Comparison of ENCODE assay signal across 17 cellular contexts in the genomic region with DNA sequence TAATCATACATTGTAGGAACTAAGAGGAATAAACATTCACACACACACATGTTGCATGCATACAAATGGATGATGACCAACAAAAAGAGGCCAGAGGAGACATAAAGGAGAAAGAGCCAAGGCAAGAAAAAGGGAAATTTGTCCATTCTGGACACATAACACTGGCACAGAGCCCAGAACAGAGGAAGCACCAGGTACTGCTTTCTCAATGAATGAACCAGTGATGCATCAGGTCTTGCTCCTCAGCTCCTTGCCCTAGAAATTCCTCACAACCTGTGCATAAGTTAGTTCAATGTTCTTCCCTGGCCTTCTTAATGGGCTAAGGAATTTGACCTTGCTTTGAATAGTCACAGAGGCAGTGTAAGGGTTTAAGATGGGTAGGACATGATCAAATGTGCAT.
DNase-seq lines count a peak whose midpoint lies in the region; ATAC-seq and TF ChIP-seq lines count a peak whose summit lies in the region.
"Had no signal": no experiment of that assay in that cellular context is flagged by ENCODE, and none has a peak within 500 bp of the region (broad histone marks: within the 10 kb centered on the region; RNA-seq: fewer than 3 reads in every experiment).

No MANE protein-coding gene starts in this region.

- TF ChIP-seq CTCF in MCF 10A (IDR thresholded peaks at IDR 0.05; ENCODE audit: unreplicated experiment), result no peak
- TF ChIP-seq CTCF in breast epithelium (IDR thresholded peaks at IDR 0.05), result no peak
- no peak for TF ChIP-seq CTCF in left lung (IDR thresholded peaks at IDR 0.05)
- no peak for TF ChIP-seq CTCF in sigmoid colon (IDR thresholded peaks at IDR 0.05)

- CTCF ChIA-PET in MCF 10A (lab: Yijun Ruan, JAX), result no interaction called here

- H3K9me3 ChIP-seq in breast epithelium (no peaks in the 10 kb centered on the region), left lung (no peaks in the 10 kb centered on the region), sigmoid colon (no peaks in the 10 kb centered on the region)
- H3K9me3 ChIP-seq: SJCRH30 had no signal

- H3K4me1 Mint-ChIP-seq in MCF 10A (ENCODE audit: insufficient read depth, unreplicated experiment), result peaks cover 25% of the 10 kb centered on the region
- H3K4me1 Mint-ChIP-seq: B cell had no signal

- H3K27ac ChIP-seq in breast epithelium, result no peak overlapping the region
- no peak overlapping the region for H3K27ac ChIP-seq in left lung
- no peak overlapping the region for H3K27ac ChIP-seq in sigmoid colon
- H3K27ac ChIP-seq: SJCRH30 had no signal

- BruUV-seq in MCF 10A (replicated peaks; lab: Mats Ljungman, UMichigan), result no TSS peak

- intact Hi-C loops in MCF 10A (cut with micrococcal nuclease) (no loop called here), breast epithelium (cut with DNase I; ENCODE audit: low total_unique reads) (no loop called here), left lung (cut with DNase I) (no loop called here), sigmoid colon (cut with DNase I) (no loop called here)

- TF ChIP-seq EP300 in sigmoid colon (IDR thresholded peaks at IDR 0.05), result no peak

- H3K4me3 ChIP-seq in breast epithelium (no peak overlapping the region), left lung (no peak overlapping the region), sigmoid colon (no peak overlapping the region)
- H3K4me3 ChIP-seq: SJCRH30 had no signal

- H3K36me3 ChIP-seq in breast epithelium (no peaks in the 10 kb centered on the region), left lung (no peaks in the 10 kb centered on the region), sigmoid colon (no peaks in the 10 kb centered on the region)
- H3K36me3 ChIP-seq: SJCRH30 had no signal

- no peaks in the 10 kb centered on the region for H3K9me3 Mint-ChIP-seq in MCF 10A (ENCODE audit: unreplicated experiment)

- H3K27me3 Mint-ChIP-seq in MCF 10A (ENCODE audit: insufficient read depth, unreplicated experiment), result no peaks in the 10 kb centered on the region
- H3K27me3 Mint-ChIP-seq: B cell had no signal

- no peaks in the 10 kb centered on the region for H3K36me3 Mint-ChIP-seq in MCF 10A (ENCODE audit: insufficient read depth, unreplicated experiment)
- H3K36me3 Mint-ChIP-seq: CD14-positive monocyte had no signal

- DNase-seq in MCF 10A (ENCODE audit: unreplicated experiment), result peak; percentile 76
- no peak for DNase-seq in breast epithelium (ENCODE audit: low spot score in 2 of 2)
- DNase-seq in cerebellar cortex (ENCODE audit: low spot score), result peak; percentile 25
- no peak for DNase-seq in left lung
- DNase-seq in sigmoid colon, result no peak
- no peak for DNase-seq in HPDE6-E6E7 (ENCODE audit: extremely low spot score)
- DNase-seq: DMS53, KBM-7, NCI-H1105, NCI-H2029 treated with DMSO at 0.1 percent for 48 hours, NCI-H524 treated with DMSO at 0.1 percent for 48 hours, NCI-H82, OCI-M1, SJCRH30 had no signal

- POLR2A ChIA-PET in MCF 10A (lab: Yijun Ruan, JAX), result no interaction called here

- H3K27me3 ChIP-seq in breast epithelium (no peaks in the 10 kb centered on the region), left lung (no peaks in the 10 kb centered on the region), sigmoid colon (no peaks in the 10 kb centered on the region)
- H3K27me3 ChIP-seq: SJCRH30 had no signal

- H3K4me1 ChIP-seq in breast epithelium, result no peaks in the 10 kb centered on the region
- H3K4me1 ChIP-seq in left lung, result peaks cover 0 to 3% of the 10 kb centered on the region in 2 donors
- no peaks in the 10 kb centered on the region for H3K4me1 ChIP-seq in sigmoid colon

- H3K27ac Mint-ChIP-seq in MCF 10A (ENCODE audit: low read depth, unreplicated experiment), result no peak overlapping the region
- H3K27ac Mint-ChIP-seq: B cell, CD14-positive monocyte had no signal

- no peak for TF ChIP-seq POLR2A in breast epithelium (IDR thresholded peaks at IDR 0.05)
- no peak for TF ChIP-seq POLR2A in sigmoid colon (IDR thresholded peaks at IDR 0.05)

- H3K4me3 Mint-ChIP-seq in MCF 10A (ENCODE audit: unreplicated experiment), result no peak overlapping the region
- H3K4me3 Mint-ChIP-seq: B cell, CD14-positive monocyte had no signal

- ATAC-seq in left lung (peak; percentile 30), HG03097 (IDR thresholded peaks at IDR 0.05; ENCODE audit: low FRiP score, unreplicated experiment) (no peak)

Comparison
In these comparisons a context has a peak if more than half of its experiments do, and no peak if none do; other contexts are left out.
1. DNase-seq: peak in MCF 10A (single experiment) and cerebellar cortex (single experiment); none in breast epithelium (0 of 2), left lung (0 of 2), sigmoid colon (single experiment) and HPDE6-E6E7 (single experiment).